ENCODE assay signal across 8 cellular contexts in the genomic region with DNA sequence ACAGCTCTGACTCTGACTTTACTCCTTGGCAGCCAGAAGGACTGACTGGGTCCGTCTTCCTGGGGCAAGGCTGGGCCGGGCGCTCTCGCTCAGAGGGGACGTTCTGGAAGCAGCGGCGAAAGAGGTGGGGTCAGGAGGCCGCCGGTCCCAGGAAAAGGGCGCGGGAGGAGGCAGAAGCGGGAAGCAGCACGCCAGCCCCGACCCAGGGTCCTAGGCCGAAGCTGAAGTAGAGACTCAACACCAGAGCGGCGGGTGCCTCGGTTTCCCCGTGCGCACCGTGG. TPM values are rescaled to one million over a fixed set of nuclear protein-coding genes. Genes with fewer than 3 reads are reported as not detected.
DNase-seq lines count a peak whose midpoint lies in the region; ATAC-seq and TF ChIP-seq lines count a peak whose summit lies in the region.

No MANE protein-coding gene starts in this region.

- intact Hi-C loops in MCF 10A (cut with micrococcal nuclease): loop anchor here (2.0 to 5.0 kb wide), 5 partner anchors 41 to 195 kb away; no protein-coding TSS in a partner anchor
- intact Hi-C loops in lower leg skin (cut with DNase I; ENCODE audit: low total_unique reads): loop anchor here (5.0 to 10.0 kb wide), 2 partner anchors 110 to 153 kb away; no protein-coding TSS in a partner anchor
- intact Hi-C loops in transverse colon (cut with DNase I; ENCODE audit: low total_unique reads): loop anchor here (5.0 kb wide), 3 partner anchors 50 to 150 kb away; no protein-coding TSS in a partner anchor

- H3K27me3 ChIP-seq in transverse colon: no peaks in the 10 kb centered on the region

- H3K27ac ChIP-seq in transverse colon: peak overlapping the region; percentile 93 to 98 (median 98)

- no peak for DNase-seq in activated T-cell treated with anti-CD3 and anti-CD28 coated beads, Interleukin-2, amount 50 U/mL, for 24 hours
- no peak for DNase-seq in activated T-cell treated with anti-CD3 and anti-CD28 coated beads, Interleukin-2, amount 50 U/mL, for 1 hour
- no peak for DNase-seq in MCF 10A (ENCODE audit: unreplicated experiment)
- DNase-seq in lower leg skin (ENCODE audit: low spot score in 2 of 2): no peak
- DNase-seq in transverse colon: peak; percentile 43
- DNase-seq in activated CD4-positive, alpha-beta T cell treated with anti-CD3 and anti-CD28 coated beads, Interleukin-2, amount 50 U/mL, for 4 hours: no peak

- H3K27ac Mint-ChIP-seq in activated T-cell treated with anti-CD3 and anti-CD28 coated beads, Interleukin-2, amount 50 U/mL, for 24 hours: peak overlapping the region; percentile 70
- H3K27ac Mint-ChIP-seq in MCF 10A (ENCODE audit: low read depth, unreplicated experiment): peak overlapping the region; percentile 40

- H3K4me3 Mint-ChIP-seq in activated T-cell treated with anti-CD3 and anti-CD28 coated beads, Interleukin-2, amount 50 U/mL, for 24 hours: peak overlapping the region; percentile 77
- peak overlapping the region; percentile 87 for H3K4me3 Mint-ChIP-seq in MCF 10A (ENCODE audit: unreplicated experiment)

- H3K4me1 ChIP-seq in transverse colon: peaks cover 11 to 65% (median 46%) of the 10 kb centered on the region in 4 donors

- 0% methylated on average over 7 to 17 of the region's 21 CpGs for WGBS in lower leg skin, 2 donors
- 3% methylated on average over 21 of the region's 21 CpGs; no CpG with 5 or more reads in 1 of the 2 donors for WGBS in transverse colon (ENCODE audit: low coverage in 1 of 2), 2 donors

- in situ Hi-C loops in transverse colon (cut with MboI; ENCODE audit: low pct_ligation_motif_present in 1 of 4, low pct_unique_long_range_greater_than_20kb in 1 of 4, low sequenced_read_pairs in 3 of 4): loop anchor here in 1 of 4 donors (25.0 kb wide), 3 partner anchors 155 to 605 kb away; partner anchors contain the start of genes FBXO10, SLC25A51, TOMM5 and ZBTB5

- no peak for ATAC-seq in HG02938 (IDR thresholded peaks at IDR 0.05; ENCODE audit: unreplicated experiment)
- no peak for ATAC-seq in GM21825 (IDR thresholded peaks at IDR 0.05; ENCODE audit: unreplicated experiment)

- TF ChIP-seq CTCF in MCF 10A (IDR thresholded peaks at IDR 0.05; ENCODE audit: unreplicated experiment): no peak
- TF ChIP-seq CTCF in lower leg skin (IDR thresholded peaks at IDR 0.05): no peak
- TF ChIP-seq CTCF in transverse colon (IDR thresholded peaks at IDR 0.05): no peak

- peaks cover 14% of the 10 kb centered on the region for H3K27me3 Mint-ChIP-seq in activated T-cell treated with anti-CD3 and anti-CD28 coated beads, Interleukin-2, amount 50 U/mL, for 24 hours
- no peaks in the 10 kb centered on the region for H3K27me3 Mint-ChIP-seq in MCF 10A (ENCODE audit: insufficient read depth, unreplicated experiment)

- H3K36me3 ChIP-seq in transverse colon: no peaks in the 10 kb centered on the region

- no peaks in the 10 kb centered on the region for H3K36me3 Mint-ChIP-seq in activated T-cell treated with anti-CD3 and anti-CD28 coated beads, Interleukin-2, amount 50 U/mL, for 24 hours (ENCODE audit: low read depth)
- H3K36me3 Mint-ChIP-seq in MCF 10A (ENCODE audit: insufficient read depth, unreplicated experiment): peaks cover 8% of the 10 kb centered on the region

- TF ChIP-seq POLR2A in lower leg skin (IDR thresholded peaks at IDR 0.05) (no peak), transverse colon (IDR thresholded peaks at IDR 0.05) (no peak)

- no peak for TF ChIP-seq EP300 in transverse colon (IDR thresholded peaks at IDR 0.05; ENCODE audit: low read depth)

- H3K4me1 Mint-ChIP-seq in activated T-cell treated with anti-CD3 and anti-CD28 coated beads, Interleukin-2, amount 50 U/mL, for 24 hours (ENCODE audit: low read depth): peaks cover 31% of the 10 kb centered on the region
- H3K4me1 Mint-ChIP-seq in MCF 10A (ENCODE audit: insufficient read depth, unreplicated experiment): peaks cover 38% of the 10 kb centered on the region

- no TSS peak for BruUV-seq in MCF 10A (replicated peaks; lab: Mats Ljungman, UMichigan)

- no peaks in the 10 kb centered on the region for H3K9me3 Mint-ChIP-seq in activated T-cell treated with anti-CD3 and anti-CD28 coated beads, Interleukin-2, amount 50 U/mL, for 24 hours
- H3K9me3 Mint-ChIP-seq in MCF 10A (ENCODE audit: unreplicated experiment): no peaks in the 10 kb centered on the region

- H3K4me3 ChIP-seq in lower leg skin (ENCODE audit: low read depth, poor library complexity, severe bottlenecking): peak overlapping the region; percentile 63
- peak overlapping the region; percentile 66 to 99 (median 94) for H3K4me3 ChIP-seq in transverse colon

- POLR2A ChIA-PET in MCF 10A (lab: Yijun Ruan, JAX): interaction anchor here (0.5 to 5.8 kb wide), 18 partner anchors 11 to 295 kb away, joined by 3 to 41 read pairs (median 4); no protein-coding TSS in a partner anchor

- no peaks in the 10 kb centered on the region for H3K9me3 ChIP-seq in transverse colon

- CTCF ChIA-PET in MCF 10A (lab: Yijun Ruan, JAX): interaction anchor here (0.6 to 6.1 kb wide), 24 partner anchors 11 to 292 kb away, joined by 3 to 59 read pairs (median 6); no protein-coding TSS in a partner anchor

RNA-seq across cellular contexts. Expression of gene SHB, which starts 1.5 kb away (rescaled TPM):
- total RNA-seq in MCF 10A (2022) (22.3 and 29.6 TPM in 2 replicates), lower leg skin (10 to 100 TPM; 27.6 to 42.6 (median 34.5) TPM), transverse colon (10 to 100 TPM; 11.9 to 33.7 (median 22.2) TPM)
